ENCODE assay signal across 16 cellular contexts in the genomic region with DNA sequence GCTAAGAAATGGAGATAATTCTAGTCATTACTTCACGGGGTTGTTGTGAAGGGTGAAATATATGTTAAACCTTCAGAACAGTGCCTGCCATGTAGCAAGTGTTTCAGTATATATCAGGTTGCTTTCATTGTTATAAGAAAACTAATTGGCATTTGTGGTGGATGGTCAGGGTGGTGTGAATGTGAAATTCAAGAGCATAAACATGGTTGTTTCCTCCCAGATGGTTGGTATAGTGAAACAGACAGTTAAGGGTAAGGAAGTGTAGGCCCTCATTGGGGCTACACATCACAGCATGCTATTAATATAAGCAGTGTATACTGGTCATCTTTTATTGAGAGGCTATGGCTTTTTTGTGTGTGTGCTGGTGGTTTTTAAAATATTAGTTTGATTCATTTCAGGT.
DNase-seq lines count a peak whose midpoint lies in the region; ATAC-seq, FAIRE-seq and TF ChIP-seq lines count a peak whose summit lies in the region.
"Had no signal": no experiment of that assay in that cellular context is flagged by ENCODE, and none has a peak within 500 bp of the region (broad histone marks: within the 10 kb centered on the region; RNA-seq: fewer than 3 reads in every experiment).

No MANE protein-coding gene starts in this region.

- intact Hi-C loops in OCI-LY7 (cut with micrococcal nuclease; ENCODE audit: unreplicated experiment): loop anchor here (1.0 to 2.0 kb wide), 2 partner anchors 55 to 73 kb away; no protein-coding TSS in a partner anchor

- H3F3A ChIP-seq in neural cell (ENCODE audit: insufficient read depth, low read length, poor library complexity, severe bottlenecking): no peaks in the 10 kb centered on the region

- no peak for TF ChIP-seq RAD21 in neural cell (conservative IDR thresholded peaks at IDR 0.05)

- H3K79me2 ChIP-seq in OCI-LY7 (ENCODE audit: insufficient read depth, low read depth, low read length): peaks cover 56% of the 10 kb centered on the region
- H3K79me2 ChIP-seq in neural cell (replicated peaks; ENCODE audit: insufficient read depth, low read length): peaks cover 23% of the 10 kb centered on the region

- FAIRE-seq in HTR-8/SVneo (lab: Jason Lieb, UNC): no peak

- H2AFZ ChIP-seq in OCI-LY7 (ENCODE audit: low read length) (no peak overlapping the region), neural cell (ENCODE audit: low read depth, low read length) (no peak overlapping the region)
- H2AFZ ChIP-seq: GM23248 had no signal

- no peaks in the 10 kb centered on the region for H3K27me3 ChIP-seq in BLaER1
- H3K27me3 ChIP-seq in neural cell (ENCODE audit: insufficient read depth, low read depth, low read length): no peaks in the 10 kb centered on the region

- ATAC-seq in GM18867 (IDR thresholded peaks at IDR 0.05; ENCODE audit: unreplicated experiment): peak; percentile 45

- no peak overlapping the region for H3K9ac ChIP-seq in BLaER1
- H3K9ac ChIP-seq in neural cell (ENCODE audit: low read length): no peak overlapping the region
- H3K9ac ChIP-seq: GM23248 had no signal

- DNase-seq in OCI-LY7 (ENCODE audit: low spot score) (peak; percentile 48), HTR-8/SVneo (ENCODE audit: insufficient read length, low spot score) (no peak), SIG-M5 treated with dmso at 0.1 percent for 504 hours (lab: John Stamatoyannopoulos, UW; ENCODE audit: unreplicated experiment) (no peak), GOT3 (lab: John Stamatoyannopoulos, UW) (no peak)
- DNase-seq: 8988T; AML-193; C1 segment of cervical spinal cord; Calu3; CD4-positive, alpha-beta T cell; DMS 273 treated with DMSO at 0.1 percent for 48 hours; GM23248; H7; IMR-90 had no signal

- H3K4me2 ChIP-seq in BLaER1: peak overlapping the region; percentile 6
- H3K4me2 ChIP-seq in OCI-LY7 (ENCODE audit: low read length): peak overlapping the region; percentile 78
- H3K4me2 ChIP-seq in neural cell (ENCODE audit: low read length): peak overlapping the region; percentile 7

- CTCF ChIA-PET in OCI-LY7 (lab: Charles Lee; ENCODE audit: unreplicated experiment): no interaction called here

- H3K27ac ChIP-seq in BLaER1 (no peak overlapping the region), OCI-LY7 (ENCODE audit: low read depth, low read length, poor library complexity, severe bottlenecking) (peak overlapping the region; percentile 73), neural cell (ENCODE audit: low read length) (no peak overlapping the region)
- H3K27ac ChIP-seq: GM23248 had no signal

- H3K9me2 ChIP-seq in OCI-LY7 (ENCODE audit: insufficient read depth, low read length) (no peaks in the 10 kb centered on the region), neural cell (ENCODE audit: insufficient read depth, low read length) (no peaks in the 10 kb centered on the region)

- no peak overlapping the region for H3K4me3 ChIP-seq in BLaER1
- peak overlapping the region; percentile 50 for H3K4me3 ChIP-seq in OCI-LY7 (ENCODE audit: low read depth, low read length, poor library complexity, severe bottlenecking)
- no peak overlapping the region for H3K4me3 ChIP-seq in neural cell (ENCODE audit: low read length)
- H3K4me3 ChIP-seq: GM23248 had no signal

- H3K9me3 ChIP-seq in BLaER1: peaks cover 10% of the 10 kb centered on the region; the same call in 1 of the 2 replicates
- no peaks in the 10 kb centered on the region for H3K9me3 ChIP-seq in OCI-LY7 (ENCODE audit: low read length)
- no peaks in the 10 kb centered on the region for H3K9me3 ChIP-seq in neural cell (ENCODE audit: low read length)

- TF ChIP-seq CTCF in OCI-LY7 (conservative IDR thresholded peaks at IDR 0.05; ENCODE audit: low read length): no peak
- TF ChIP-seq CTCF in neural cell (IDR thresholded peaks at IDR 0.05; ENCODE audit: poor library complexity, severe bottlenecking): no peak

- TF ChIP-seq EP300 in neural cell (conservative IDR thresholded peaks at IDR 0.05; ENCODE audit: poor library complexity, severe bottlenecking): no peak

- H4K20me1 ChIP-seq in BLaER1 (peaks cover 98% of the 10 kb centered on the region), OCI-LY7 (ENCODE audit: insufficient read depth, low read length) (no peaks in the 10 kb centered on the region), neural cell (ENCODE audit: insufficient read depth) (peaks cover 5% of the 10 kb centered on the region)

- H3K4me1 ChIP-seq in BLaER1 (peaks cover 38% of the 10 kb centered on the region), OCI-LY7 (ENCODE audit: insufficient read depth, low read length, poor library complexity, severe bottlenecking) (peaks cover 55% of the 10 kb centered on the region)

- POLR2A ChIA-PET in OCI-LY7 (lab: Charles Lee): interaction anchor here (0.6 to 1.7 kb wide), 14 partner anchors 9 to 168 kb away, joined by 3 to 11 read pairs (median 3); no protein-coding TSS in a partner anchor

- H3K36me3 ChIP-seq in BLaER1: peaks cover 31% of the 10 kb centered on the region
- no peaks in the 10 kb centered on the region; the same call in 1 of the 2 replicates for H3K36me3 ChIP-seq in OCI-LY7 (ENCODE audit: insufficient read depth, low read length)
- no peaks in the 10 kb centered on the region for H3K36me3 ChIP-seq in neural cell (ENCODE audit: insufficient read depth, low read length)

- no TSS peak for BruUV-seq in OCI-LY7 (replicated peaks; lab: Mats Ljungman, UMichigan)

TF ChIP-seq in neural cell, 6 proteins besides CTCF, POLR2A, EP300 and RAD21:
- no peak for TF ChIP-seq MXI1 (conservative IDR thresholded peaks at IDR 0.05; ENCODE audit: poor library complexity, severe bottlenecking)
- no peak for TF ChIP-seq TAF1 (IDR thresholded peaks at IDR 0.05; ENCODE audit: low read depth)
- TF ChIP-seq EZH2 (IDR thresholded peaks at IDR 0.05; ENCODE audit: borderline replicate concordance, insufficient read depth, low read length, poor library complexity, severe bottlenecking): no peak
- TF ChIP-seq, protein P1, sequence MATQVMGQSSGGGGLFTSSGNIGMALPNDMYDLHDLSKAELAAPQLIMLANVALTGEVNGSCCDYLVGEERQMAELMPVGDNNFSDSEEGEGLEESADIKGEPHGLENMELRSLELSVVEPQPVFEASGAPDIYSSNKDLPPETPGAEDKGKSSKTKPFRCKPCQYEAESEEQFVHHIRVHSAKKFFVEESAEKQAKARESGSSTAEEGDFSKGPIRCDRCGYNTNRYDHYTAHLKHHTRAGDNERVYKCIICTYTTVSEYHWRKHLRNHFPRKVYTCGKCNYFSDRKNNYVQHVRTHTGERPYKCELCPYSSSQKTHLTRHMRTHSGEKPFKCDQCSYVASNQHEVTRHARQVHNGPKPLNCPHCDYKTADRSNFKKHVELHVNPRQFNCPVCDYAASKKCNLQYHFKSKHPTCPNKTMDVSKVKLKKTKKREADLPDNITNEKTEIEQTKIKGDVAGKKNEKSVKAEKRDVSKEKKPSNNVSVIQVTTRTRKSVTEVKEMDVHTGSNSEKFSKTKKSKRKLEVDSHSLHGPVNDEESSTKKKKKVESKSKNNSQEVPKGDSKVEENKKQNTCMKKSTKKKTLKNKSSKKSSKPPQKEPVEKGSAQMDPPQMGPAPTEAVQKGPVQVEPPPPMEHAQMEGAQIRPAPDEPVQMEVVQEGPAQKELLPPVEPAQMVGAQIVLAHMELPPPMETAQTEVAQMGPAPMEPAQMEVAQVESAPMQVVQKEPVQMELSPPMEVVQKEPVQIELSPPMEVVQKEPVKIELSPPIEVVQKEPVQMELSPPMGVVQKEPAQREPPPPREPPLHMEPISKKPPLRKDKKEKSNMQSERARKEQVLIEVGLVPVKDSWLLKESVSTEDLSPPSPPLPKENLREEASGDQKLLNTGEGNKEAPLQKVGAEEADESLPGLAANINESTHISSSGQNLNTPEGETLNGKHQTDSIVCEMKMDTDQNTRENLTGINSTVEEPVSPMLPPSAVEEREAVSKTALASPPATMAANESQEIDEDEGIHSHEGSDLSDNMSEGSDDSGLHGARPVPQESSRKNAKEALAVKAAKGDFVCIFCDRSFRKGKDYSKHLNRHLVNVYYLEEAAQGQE (IDR thresholded peaks at IDR 0.05; ENCODE audit: borderline replicate concordance): no peak
- no peak for TF ChIP-seq POLR2AphosphoS5 (IDR thresholded peaks at IDR 0.05)
- TF ChIP-seq SMC3 (conservative IDR thresholded peaks at IDR 0.05; ENCODE audit: poor library complexity): no peak

Comparison
In these comparisons a context has a peak if more than half of its experiments do, and no peak if none do; other contexts are left out.
1. H3K4me2 ChIP-seq: peak in every context shown above with its lines; median percentile 78 in OCI-LY7; 7 in neural cell; 6 in BLaER1.